Comparison of ENCODE assay signal across 14 cellular contexts in the genomic region with DNA sequence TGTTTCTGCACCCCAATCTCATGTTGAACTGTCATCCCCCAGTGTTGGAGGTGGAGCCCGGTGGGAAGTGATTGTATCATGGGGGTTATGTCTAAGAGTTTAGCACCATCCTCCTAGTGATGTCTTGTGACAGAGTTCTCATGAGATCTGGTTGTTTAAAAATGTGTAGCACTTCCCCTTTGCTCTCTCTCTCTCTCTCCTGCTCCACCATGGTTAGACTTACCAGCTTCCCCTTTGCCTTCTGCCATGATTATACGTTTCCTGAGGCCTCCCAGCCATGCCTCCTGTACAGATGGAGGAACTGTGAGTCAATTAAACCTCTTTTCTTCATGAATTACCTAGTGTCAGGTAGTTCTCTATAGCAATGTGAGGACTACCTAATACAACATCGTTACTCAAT.
"Had no signal": no experiment of that assay in that cellular context is flagged by ENCODE, and none has a peak within 500 bp of the region (broad histone marks: within the 10 kb centered on the region; RNA-seq: fewer than 3 reads in every experiment).

No MANE protein-coding gene starts in this region.

- ATAC-seq: activated CD8-positive, alpha-beta T cell treated with anti-CD3 and anti-CD28 coated beads, Interleukin-2, amount 10 ng/mL, durations not matched to agents 7 days and 5 days; psoas muscle; sciatic nerve; stimulated activated naive CD8-positive, alpha-beta T cell treated with anti-CD3 and anti-CD28 coated beads, Interleukin-15, Interleukin-2, amounts not matched to agents 100 U/mL and 50 U/mL, for 24 hours; WTC11 had no signal

- H3K27ac ChIP-seq: esophagus muscularis mucosa, psoas muscle, suprapubic skin had no signal

- H3K27me3 ChIP-seq: esophagus muscularis mucosa, suprapubic skin had no signal

- H3K36me3 ChIP-seq: esophagus muscularis mucosa, suprapubic skin had no signal

- H3K4me3 ChIP-seq: esophagus muscularis mucosa, lung, psoas muscle, suprapubic skin had no signal

- DNase-seq: activated CD4-positive, alpha-beta T cell treated with anti-CD3 and anti-CD28 coated beads for 4 hours; activated CD8-positive, alpha-beta memory T cell treated with anti-CD3 and anti-CD28 coated beads, Interleukin-2, amount 50 U/mL, for 4 hours; activated CD8-positive, alpha-beta T cell treated with anti-CD3 and anti-CD28 coated beads, Interleukin-2, amount 10 ng/mL, durations not matched to agents 7 days and 5 days; activated effector memory CD4-positive, alpha-beta T cell treated with anti-CD3 and anti-CD28 coated beads, Interleukin-2, amount 50 U/mL, for 16 hours; activated T-cell treated with anti-CD3 and anti-CD28 coated beads, Interleukin-2, amount 50 U/mL, for 48 hours; islet precursor cell; psoas muscle; stimulated activated naive CD8-positive, alpha-beta T cell treated with anti-CD3 and anti-CD28 coated beads, Interleukin-15, Interleukin-2, amounts not matched to agents 100 U/mL and 50 U/mL, for 24 hours; trophoblast cell had no signal

- H3K4me1 ChIP-seq: esophagus muscularis mucosa, psoas muscle, suprapubic skin had no signal
